In genomic region chr3:131975047-131975446, GRCh38 we compare ENCODE assay signal across 1 cellular context.
TF ChIP-seq lines count a peak whose summit lies in the region.

No MANE protein-coding gene starts in this region.

TF ChIP-seq in GM12878, 131 proteins besides CTCF, POLR2A, EP300 and RAD21:
- TF ChIP-seq FOS (IDR thresholded peaks at IDR 0.05; ENCODE audit: borderline replicate concordance, extremely low read depth, insufficient read length) = no peak
- no peak for TF ChIP-seq JUND (IDR thresholded peaks at IDR 0.05; ENCODE audit: low read depth, low read length)
- no peak for TF ChIP-seq ZNF622 (IDR thresholded peaks at IDR 0.05)
- no peak for TF ChIP-seq RAD51 (IDR thresholded peaks at IDR 0.05)
- TF ChIP-seq ATF3 (IDR thresholded peaks at IDR 0.05; ENCODE audit: borderline replicate concordance, extremely low read depth, low read depth, low read length) = no peak
TF ChIP-seq in GM12878: peak in this region for 0.
